In genomic region chr16:88466175-88466862, GRCh38 we compare ENCODE assay signal across 16 cellular contexts. TPM values are rescaled to one million over a fixed set of nuclear protein-coding genes. Genes with fewer than 3 reads are reported as not detected.
DNase-seq lines count a peak whose midpoint lies in the region; ATAC-seq and TF ChIP-seq lines count a peak whose summit lies in the region.
"Had no signal": no experiment of that assay in that cellular context is flagged by ENCODE, and none has a peak within 500 bp of the region (broad histone marks: within the 10 kb centered on the region; RNA-seq: fewer than 3 reads in every experiment).

No MANE protein-coding gene starts in this region.

- peak; percentile 7 for ATAC-seq in CD8-positive, alpha-beta T cell
- ATAC-seq in GM21723 (IDR thresholded peaks at IDR 0.05; ENCODE audit: unreplicated experiment): peak; percentile 47
- ATAC-seq: right cardiac atrium, WTC11 had no signal

- no peaks in the 10 kb centered on the region for H3K9me3 Mint-ChIP-seq in CD8-positive, alpha-beta T cell
- H3K9me3 Mint-ChIP-seq in activated CD4-positive, alpha-beta memory T cell treated with anti-CD3 and anti-CD28 coated beads, Interleukin-2, amount 10 ng/mL, durations not matched to agents 7 days and 5 days: no peaks in the 10 kb centered on the region
- H3K9me3 Mint-ChIP-seq: WTC11 had no signal

- DNase-seq in CD8-positive, alpha-beta T cell: peak in 1 of 7 experiments; percentile 38
- DNase-seq in activated CD4-positive, alpha-beta memory T cell treated with anti-CD3 and anti-CD28 coated beads, Interleukin-2, amount 10 ng/mL, durations not matched to agents 7 days and 5 days: no peak
- DNase-seq in kidney tubule cell (ENCODE audit: low spot score) (peak; percentile 2), NCI-H1436 (lab: John Stamatoyannopoulos, UW) (no peak), RKO (ENCODE audit: low spot score) (no peak), activated gamma-delta T cell treated with Interleukin-2 at 50 U/mL for 16 hours (no peak), NCI-H2171 (lab: John Stamatoyannopoulos, UW) (no peak)
- DNase-seq: colonic mucosa, H7, NCI-H1417 treated with DMSO at 0.1 percent for 48 hours, NCI-H526, SHP77 treated with DMSO at 0.1 percent for 48 hours, substantia nigra had no signal

- no peaks in the 10 kb centered on the region for H3K36me3 ChIP-seq in CD8-positive, alpha-beta T cell (ENCODE audit: insufficient read depth, low read length)
- H3K36me3 ChIP-seq: colonic mucosa had no signal

- H3K9me3 ChIP-seq in CD8-positive, alpha-beta T cell (ENCODE audit: low read length): no peaks in the 10 kb centered on the region
- H3K9me3 ChIP-seq: colonic mucosa had no signal

- peaks cover 56% of the 10 kb centered on the region for H3K4me1 Mint-ChIP-seq in CD8-positive, alpha-beta T cell (ENCODE audit: low read depth)
- peaks cover 47% of the 10 kb centered on the region for H3K4me1 Mint-ChIP-seq in activated CD4-positive, alpha-beta memory T cell treated with anti-CD3 and anti-CD28 coated beads, Interleukin-2, amount 10 ng/mL, durations not matched to agents 7 days and 5 days

- no peak for TF ChIP-seq CTCF in CD8-positive, alpha-beta T cell (IDR thresholded peaks at IDR 0.05)

- no peaks in the 10 kb centered on the region for H3K27me3 ChIP-seq in CD8-positive, alpha-beta T cell (ENCODE audit: insufficient read depth, low read length)
- H3K27me3 ChIP-seq: colonic mucosa had no signal

- peak overlapping the region; percentile 1 for H3K27ac ChIP-seq in CD8-positive, alpha-beta T cell (ENCODE audit: low read depth, low read length)
- H3K27ac ChIP-seq: colonic mucosa had no signal

- peak overlapping the region; percentile 18 for H3K4me3 Mint-ChIP-seq in CD8-positive, alpha-beta T cell
- H3K4me3 Mint-ChIP-seq in activated CD4-positive, alpha-beta memory T cell treated with anti-CD3 and anti-CD28 coated beads, Interleukin-2, amount 10 ng/mL, durations not matched to agents 7 days and 5 days: no peak overlapping the region
- H3K4me3 Mint-ChIP-seq: WTC11 had no signal

- CTCF ChIA-PET in CD8-positive, alpha-beta T cell (lab: Charles Lee): interaction anchor here (1.5 to 3.3 kb wide), 3 partner anchors 12 to 96 kb away, joined by 5 to 9 read pairs (median 6); no protein-coding TSS in a partner anchor
- CTCF ChIA-PET in activated CD4-positive, alpha-beta memory T cell treated with anti-CD3 and anti-CD28 coated beads, Interleukin-2, amount 10 ng/mL, durations not matched to agents 7 days and 5 days (lab: Charles Lee): interaction anchor here (0.7 kb wide), 1 partner anchor 28 kb away, joined by 3 read pairs; no protein-coding TSS in a partner anchor

- peak overlapping the region; percentile 77 for H3K27ac Mint-ChIP-seq in CD8-positive, alpha-beta T cell
- peak overlapping the region; percentile 26 for H3K27ac Mint-ChIP-seq in activated CD4-positive, alpha-beta memory T cell treated with anti-CD3 and anti-CD28 coated beads, Interleukin-2, amount 10 ng/mL, durations not matched to agents 7 days and 5 days
- H3K27ac Mint-ChIP-seq: WTC11 had no signal

- POLR2A ChIA-PET in CD8-positive, alpha-beta T cell (lab: Charles Lee): no interaction called here
- POLR2A ChIA-PET in activated CD4-positive, alpha-beta memory T cell treated with anti-CD3 and anti-CD28 coated beads, Interleukin-2, amount 10 ng/mL, durations not matched to agents 7 days and 5 days (lab: Charles Lee): interaction anchor here (1.0 to 3.6 kb wide), 2 partner anchors 9 to 12 kb away, joined by 6 to 17 read pairs; no protein-coding TSS in a partner anchor

- no peaks in the 10 kb centered on the region for H3K36me3 Mint-ChIP-seq in CD8-positive, alpha-beta T cell
- H3K36me3 Mint-ChIP-seq in activated CD4-positive, alpha-beta memory T cell treated with anti-CD3 and anti-CD28 coated beads, Interleukin-2, amount 10 ng/mL, durations not matched to agents 7 days and 5 days (ENCODE audit: low read depth): no peaks in the 10 kb centered on the region
- H3K36me3 Mint-ChIP-seq: WTC11 had no signal

- H3K27me3 Mint-ChIP-seq in CD8-positive, alpha-beta T cell (ENCODE audit: low read depth): no peaks in the 10 kb centered on the region
- no peaks in the 10 kb centered on the region for H3K27me3 Mint-ChIP-seq in activated CD4-positive, alpha-beta memory T cell treated with anti-CD3 and anti-CD28 coated beads, Interleukin-2, amount 10 ng/mL, durations not matched to agents 7 days and 5 days

- H3K4me3 ChIP-seq in CD8-positive, alpha-beta T cell (ENCODE audit: low read depth, low read length): no peak overlapping the region
- H3K4me3 ChIP-seq: colonic mucosa had no signal

- peaks cover 77% of the 10 kb centered on the region for H3K4me1 ChIP-seq in CD8-positive, alpha-beta T cell (ENCODE audit: insufficient read depth, low read length)
- H3K4me1 ChIP-seq: colonic mucosa had no signal

- intact Hi-C loops in CD8-positive, alpha-beta T cell (cut with DNase I, micrococcal nuclease): no loop called here

RNA-seq across cellular contexts. Expression of gene ZFPM1, which starts 13.2 kb away (rescaled TPM):
- total RNA-seq in CD8-positive, alpha-beta T cell: 10 to 100 TPM; 43.4 to 46.5 TPM
- 10 to 100 TPM; 15.4 to 15.7 TPM for total RNA-seq in activated CD4-positive, alpha-beta memory T cell treated with anti-CD3 and anti-CD28 coated beads, Interleukin-2, amount 10 ng/mL, durations not matched to agents 7 days and 5 days
